In genomic region chr10:21724695-21725371, GRCh38 we compare ENCODE assay signal across 1 cellular context.
A peak's percentile ranks its signal among the peaks of the same experiment; 100 is the strongest.
TF ChIP-seq lines count a peak whose summit lies in the region.

No MANE protein-coding gene starts in this region.

TF ChIP-seq in K562, 482 proteins besides CTCF, POLR2A, EP300 and RAD21 (continued from another document and continues in another):
- TF ChIP-seq, protein P1, sequence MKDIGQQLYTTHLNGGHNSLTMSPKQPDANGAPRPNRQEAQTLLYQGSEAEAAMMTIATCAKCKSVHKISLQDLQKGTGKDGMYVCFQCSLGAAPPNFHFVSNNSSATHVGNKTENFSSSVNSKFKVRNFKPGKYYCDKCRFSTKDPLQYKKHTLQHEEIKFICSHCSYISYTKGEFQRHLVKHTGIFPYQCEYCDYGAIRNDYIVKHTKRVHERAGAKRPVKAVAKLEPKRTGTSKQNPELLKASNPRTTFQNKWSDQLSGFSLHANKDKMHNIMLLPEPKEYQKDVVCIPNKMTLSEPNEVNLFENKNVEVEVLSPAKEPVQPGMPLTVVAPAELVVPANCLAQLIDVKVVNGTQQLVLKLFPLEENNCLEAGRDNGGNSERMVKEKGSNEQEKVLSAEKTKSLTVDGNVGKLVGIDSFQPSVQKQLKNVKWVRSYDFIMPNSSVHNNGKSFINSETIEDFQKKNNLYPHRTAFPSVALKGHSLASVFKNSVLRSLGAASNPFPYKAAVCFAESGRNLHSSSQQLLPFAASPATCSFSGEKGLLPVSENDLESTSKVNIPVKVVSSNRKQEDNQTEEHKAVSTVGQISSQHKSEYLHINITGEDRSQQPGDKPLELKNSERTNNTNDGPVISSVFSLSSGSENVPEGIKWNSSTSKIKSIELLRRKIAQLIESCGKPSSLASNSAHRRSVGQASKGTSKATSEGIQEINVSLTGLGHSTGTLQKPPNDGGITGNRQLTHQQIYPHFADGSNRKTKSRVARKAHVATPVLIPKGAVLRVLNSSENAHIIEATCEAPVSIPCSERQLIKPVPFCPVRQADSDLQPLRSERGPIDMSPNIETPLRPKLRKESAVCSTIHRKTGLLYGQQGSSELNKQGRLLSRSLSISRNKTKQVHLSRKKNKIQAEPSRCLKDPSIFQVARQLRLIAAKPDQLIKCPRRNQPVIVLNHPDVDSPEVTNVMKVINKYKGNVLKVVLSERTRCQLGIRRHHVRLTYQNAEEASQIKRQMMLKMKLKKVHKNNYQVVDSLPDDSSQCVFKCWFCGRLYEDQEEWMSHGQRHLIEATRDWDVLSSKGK (CRISPR knock-in tag; IDR thresholded peaks at IDR 0.05) = no peak
- peak; percentile 62; the same call in 1 of the 2 replicates for TF ChIP-seq ZNF644 (tag; IDR thresholded peaks at IDR 0.05; ENCODE audit: low read depth)
- peak; percentile 34; the same call in 1 of the 2 replicates for TF ChIP-seq FOXM1 (IDR thresholded peaks at IDR 0.05; ENCODE audit: low read depth)
- no peak for TF ChIP-seq FOXM1 (CRISPR knock-in tag; IDR thresholded peaks at IDR 0.05; ENCODE audit: low read depth)
- TF ChIP-seq, protein P2, sequence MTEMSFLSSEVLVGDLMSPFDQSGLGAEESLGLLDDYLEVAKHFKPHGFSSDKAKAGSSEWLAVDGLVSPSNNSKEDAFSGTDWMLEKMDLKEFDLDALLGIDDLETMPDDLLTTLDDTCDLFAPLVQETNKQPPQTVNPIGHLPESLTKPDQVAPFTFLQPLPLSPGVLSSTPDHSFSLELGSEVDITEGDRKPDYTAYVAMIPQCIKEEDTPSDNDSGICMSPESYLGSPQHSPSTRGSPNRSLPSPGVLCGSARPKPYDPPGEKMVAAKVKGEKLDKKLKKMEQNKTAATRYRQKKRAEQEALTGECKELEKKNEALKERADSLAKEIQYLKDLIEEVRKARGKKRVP (CRISPR knock-in tag; IDR thresholded peaks at IDR 0.05) = peak; percentile 61
- peak; percentile 54 for TF ChIP-seq DPF2 (IDR thresholded peaks at IDR 0.05)
- peak; percentile 77; the same call in 1 of the 2 replicates for TF ChIP-seq LEF1 (IDR thresholded peaks at IDR 0.05)
- no peak for TF ChIP-seq THRAP3 (IDR thresholded peaks at IDR 0.05; ENCODE audit: borderline replicate concordance)
- peak; percentile 78 to 80 for TF ChIP-seq TRIM24 (IDR thresholded peaks at IDR 0.05)
- peak; percentile 71; the same call in 1 of the 2 replicates for TF ChIP-seq TCF7 (IDR thresholded peaks at IDR 0.05; ENCODE audit: borderline replicate concordance)
- peak; percentile 62; the same call in 1 of the 2 replicates for TF ChIP-seq TEAD4 (IDR thresholded peaks at IDR 0.05; ENCODE audit: low read length)
- no peak for TF ChIP-seq TEAD4 (CRISPR knock-in tag; IDR thresholded peaks at IDR 0.05; ENCODE audit: borderline replicate concordance)
- no peak for TF ChIP-seq PHF20 (IDR thresholded peaks at IDR 0.05; ENCODE audit: partially characterized antibody)
- TF ChIP-seq KLF6 (CRISPR knock-in tag; IDR thresholded peaks at IDR 0.05; ENCODE audit: borderline replicate concordance) = no peak
- peak; percentile 53 for TF ChIP-seq CBFA2T3 (IDR thresholded peaks at IDR 0.05)
- peak; percentile 81 for TF ChIP-seq SOX6 (IDR thresholded peaks at IDR 0.05)
- TF ChIP-seq ATF7 (IDR thresholded peaks at IDR 0.05) = peak; percentile 89
- TF ChIP-seq ZNF717 (CRISPR knock-in tag; IDR thresholded peaks at IDR 0.05) = no peak
- peak; percentile 81; the same call in 1 of the 2 replicates for TF ChIP-seq ESRRA (IDR thresholded peaks at IDR 0.05; ENCODE audit: borderline replicate concordance, low read depth)
- TF ChIP-seq SMARCA5 (IDR thresholded peaks at IDR 0.05) = no peak
- peak; percentile 41; the same call in 1 of the 2 replicates for TF ChIP-seq LCOR (CRISPR knock-in tag; IDR thresholded peaks at IDR 0.05)
- no peak for TF ChIP-seq PBX2 (CRISPR knock-in tag; IDR thresholded peaks at IDR 0.05; ENCODE audit: low read depth)
- TF ChIP-seq PBX2 (tag; conservative IDR thresholded peaks at IDR 0.05; ENCODE audit: low read depth) = 0 out of 2 replicates have a peak, but pooled peaks have one; percentile 10
- no peak for TF ChIP-seq RUNX1 (IDR thresholded peaks at IDR 0.05; ENCODE audit: low read depth)
- TF ChIP-seq MEIS2 (IDR thresholded peaks at IDR 0.05; ENCODE audit: partially characterized antibody) = peak; percentile 54
- no peak for TF ChIP-seq ZNF253 (CRISPR knock-in tag; conservative IDR thresholded peaks at IDR 0.05)
- no peak for TF ChIP-seq RB1 (IDR thresholded peaks at IDR 0.05; ENCODE audit: low read depth)
- no peak for TF ChIP-seq ZNF224 (CRISPR knock-in tag; IDR thresholded peaks at IDR 0.05)
- TF ChIP-seq ZNF398 (CRISPR knock-in tag; IDR thresholded peaks at IDR 0.05) = no peak
- TF ChIP-seq PRMT5 (CRISPR knock-in tag; IDR thresholded peaks at IDR 0.05) = no peak
- TF ChIP-seq ELK1 (CRISPR knock-in tag; IDR thresholded peaks at IDR 0.05) = no peak
- TF ChIP-seq CLOCK (CRISPR knock-in tag; IDR thresholded peaks at IDR 0.05; ENCODE audit: borderline replicate concordance) = no peak
- TF ChIP-seq ZFX (CRISPR knock-in tag; IDR thresholded peaks at IDR 0.05) = peak; percentile 39; the same call in 1 of the 2 replicates
- no peak for TF ChIP-seq HIVEP1 (CRISPR knock-in tag; IDR thresholded peaks at IDR 0.05)
- peak; percentile 51 to 80; a peak in 3 of 4 replicates for TF ChIP-seq RCOR1 (IDR thresholded peaks at IDR 0.05; ENCODE audit: borderline replicate concordance in 1 of 2, low read depth in 2 of 2, low read length in 2 of 2)
- no peak for TF ChIP-seq ESRRB (CRISPR knock-in tag; IDR thresholded peaks at IDR 0.05; ENCODE audit: borderline replicate concordance)
- peak; percentile 98 for TF ChIP-seq CEBPG (CRISPR knock-in tag; IDR thresholded peaks at IDR 0.05)
- TF ChIP-seq CEBPG (tag; conservative IDR thresholded peaks at IDR 0.05 in 1 of 2, IDR thresholded peaks at IDR 0.05 in 1 of 2) = peak; percentile 100
- TF ChIP-seq ZHX1 (conservative IDR thresholded peaks at IDR 0.05; ENCODE audit: low read length) = no peak
- no peak for TF ChIP-seq CBX8 (IDR thresholded peaks at IDR 0.05; ENCODE audit: borderline replicate concordance, extremely low read depth, low read depth, low read length, poor library complexity, severe bottlenecking)
- TF ChIP-seq ZSCAN29 (IDR thresholded peaks at IDR 0.05) = no peak
- TF ChIP-seq MAFG (tag; conservative IDR thresholded peaks at IDR 0.05) = no peak
- 0 out of 4 replicates have a peak, but pooled peaks of 1 of the 2 experiments have one; percentile 9 for TF ChIP-seq NRF1 (conservative IDR thresholded peaks at IDR 0.05 in 1 of 2, IDR thresholded peaks at IDR 0.05 in 1 of 2)
- TF ChIP-seq HDAC2 (IDR thresholded peaks at IDR 0.05) = 0 out of 2 replicates have a peak, but pooled peaks have one; percentile 59
- TF ChIP-seq NCOA2 (IDR thresholded peaks at IDR 0.05; ENCODE audit: partially characterized antibody in 2 of 2) = peak in 1 of 2 experiments; percentile 53
- no peak for TF ChIP-seq RBM25 (IDR thresholded peaks at IDR 0.05; ENCODE audit: low read depth, low read length, severe bottlenecking)
- peak; percentile 75 for TF ChIP-seq JUND (IDR thresholded peaks at IDR 0.05; ENCODE audit: borderline replicate concordance, low read depth, low read length)
- no peak; the same call in 2 of the 3 replicates for TF ChIP-seq JUND (tag; IDR thresholded peaks at IDR 0.05; ENCODE audit: borderline replicate concordance, low read depth, low read length)
- peak; percentile 8; the same call in 1 of the 2 replicates for TF ChIP-seq MAFF (IDR thresholded peaks at IDR 0.05; ENCODE audit: low read length)
- TF ChIP-seq FIP1L1 (IDR thresholded peaks at IDR 0.05; ENCODE audit: low read depth, low read length, poor library complexity, severe bottlenecking) = no peak
- TF ChIP-seq FOSL1 (tag; conservative IDR thresholded peaks at IDR 0.05) = peak; percentile 38
- no peak for TF ChIP-seq ZNF561 (CRISPR knock-in tag; conservative IDR thresholded peaks at IDR 0.05)
- no peak for TF ChIP-seq NR2F6 (CRISPR knock-in tag; IDR thresholded peaks at IDR 0.05)
- TF ChIP-seq, protein P3, sequence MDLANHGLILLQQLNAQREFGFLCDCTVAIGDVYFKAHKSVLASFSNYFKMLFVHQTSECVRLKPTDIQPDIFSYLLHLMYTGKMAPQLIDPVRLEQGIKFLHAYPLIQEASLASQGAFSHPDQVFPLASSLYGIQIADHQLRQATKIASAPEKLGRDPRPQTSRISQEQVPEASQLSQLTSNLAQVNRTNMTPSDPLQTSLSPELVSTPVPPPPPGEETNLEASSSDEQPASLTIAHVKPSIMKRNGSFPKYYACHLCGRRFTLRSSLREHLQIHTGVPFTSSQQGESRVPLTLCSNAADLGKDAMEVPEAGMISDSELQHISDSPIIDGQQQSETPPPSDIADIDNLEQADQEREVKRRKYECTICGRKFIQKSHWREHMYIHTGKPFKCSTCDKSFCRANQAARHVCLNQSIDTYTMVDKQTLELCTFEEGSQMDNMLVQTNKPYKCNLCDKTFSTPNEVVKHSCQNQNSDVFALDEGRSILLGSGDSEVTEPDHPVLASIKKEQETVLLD (IDR thresholded peaks at IDR 0.05) = no peak
- TF ChIP-seq ZNF24 (IDR thresholded peaks at IDR 0.05) = 0 out of 2 replicates have a peak, but pooled peaks have one; percentile 21
- TF ChIP-seq ZKSCAN1 (IDR thresholded peaks at IDR 0.05; ENCODE audit: low read depth, low read length) = no peak
